9 cellular contexts compared by ENCODE assay signal in the genomic region with DNA sequence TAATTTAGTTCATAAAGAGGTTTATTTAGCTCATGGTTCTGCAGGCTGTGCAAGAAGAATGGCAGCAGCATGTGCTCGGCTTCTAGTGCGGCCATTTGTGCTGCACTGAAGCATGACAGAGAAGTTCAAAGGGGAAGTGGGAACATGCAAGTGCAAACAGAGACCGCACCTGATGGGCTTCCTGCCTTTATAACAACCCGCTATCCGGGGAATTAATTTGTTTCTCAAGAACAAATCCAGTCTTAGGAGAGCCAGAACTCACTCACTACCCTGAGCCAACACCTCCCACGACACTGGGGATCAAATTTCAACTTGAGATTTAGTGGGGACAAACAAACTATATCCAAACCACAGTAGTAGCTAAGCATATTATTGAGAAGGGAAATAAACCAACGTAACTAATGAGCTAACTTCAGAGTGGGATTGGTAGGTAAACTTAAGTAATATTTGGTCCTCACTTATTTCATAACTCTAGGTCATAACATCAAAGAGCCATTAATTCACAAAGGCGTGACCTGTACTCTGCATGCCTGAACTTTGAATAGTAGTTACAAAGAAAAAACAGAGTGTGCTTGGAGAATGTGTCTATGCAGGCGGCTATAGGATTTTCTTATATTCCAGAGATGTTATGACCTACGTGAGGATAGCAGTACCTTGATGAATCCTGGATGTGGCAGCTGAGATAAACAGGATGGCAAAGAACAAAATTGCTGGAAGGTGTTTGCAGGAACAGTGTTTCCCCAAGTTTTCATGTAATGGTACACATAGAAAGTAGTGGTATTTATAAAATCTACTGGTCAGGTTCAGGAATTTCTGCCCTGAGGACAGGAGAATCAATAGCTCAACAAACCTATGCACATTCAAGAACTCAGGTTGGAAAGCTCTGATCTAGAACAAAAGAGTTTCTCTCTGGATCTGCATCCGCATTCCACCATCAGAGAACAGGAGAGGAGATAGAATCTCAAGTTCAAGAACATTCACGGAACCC.
A peak's percentile ranks its signal among the peaks of the same experiment; 100 is the strongest.
DNase-seq lines count a peak whose midpoint lies in the region; ATAC-seq, FAIRE-seq and TF ChIP-seq lines count a peak whose summit lies in the region.
"Had no signal": no experiment of that assay in that cellular context is flagged by ENCODE, and none has a peak within 500 bp of the region (broad histone marks: within the 10 kb centered on the region; RNA-seq: fewer than 3 reads in every experiment).

No MANE protein-coding gene starts in this region.

- H3K27ac ChIP-seq in HepG2 (ENCODE audit: extremely low read length, insufficient read depth, low read length) (peak overlapping the region; percentile 22), sigmoid colon (no peak overlapping the region)

- no peaks in the 10 kb centered on the region for H3K79me2 ChIP-seq in HepG2 (ENCODE audit: insufficient read depth, low read length)

- DNase-seq in NCI-H2029 treated with DMSO at 0.1 percent for 48 hours (lab: John Stamatoyannopoulos, UW) (peak; percentile 71), HepG2 (ENCODE audit: low spot score) (peak; percentile 65), D721Med (ENCODE audit: insufficient read length, low spot score) (no peak), NCI-H524 treated with DMSO at 0.1 percent for 48 hours (lab: John Stamatoyannopoulos, UW) (no peak), sigmoid colon (no peak), cerebellum (ENCODE audit: low spot score) (no peak)

- H3K36me3 ChIP-seq in HepG2 (replicated peaks in 1 of 2; ENCODE audit: control insufficient read depth in 1 of 2, insufficient read depth in 2 of 2, low read length in 2 of 2) (no peaks in the 10 kb centered on the region), sigmoid colon (no peaks in the 10 kb centered on the region)

- no peak overlapping the region; the same call in 1 of the 2 replicates for H3K9ac ChIP-seq in HepG2 (ENCODE audit: insufficient read depth, low read depth, low read length)

- in situ Hi-C loops in HepG2 (cut with HindIII; ENCODE audit: extremely low pct_ligation_motif_present, low pct_unique_long_range_greater_than_20kb): no loop called here

- no peak for TF ChIP-seq RAD21 in HepG2 (CRISPR knock-in tag; IDR thresholded peaks at IDR 0.05)

- TF ChIP-seq CTCF in HepG2 (CRISPR knock-in tag; IDR thresholded peaks at IDR 0.05) (no peak), D721Med (IDR thresholded peaks at IDR 0.05; ENCODE audit: insufficient read depth, missing control alignments) (no peak), sigmoid colon (IDR thresholded peaks at IDR 0.05) (no peak)

- H3K4me3 ChIP-seq in HepG2 (replicated peaks in 1 of 3; ENCODE audit: insufficient read depth in 1 of 3, low read depth in 2 of 3, low read length in 3 of 3) (no peak overlapping the region; a peak in 1 of 6 replicates), sigmoid colon (no peak overlapping the region)

- peak overlapping the region; percentile 46 for H3K4me2 ChIP-seq in HepG2 (ENCODE audit: low read depth, low read length)

- H3K4me1 ChIP-seq in HepG2 (ENCODE audit: insufficient read depth, low read length) (peaks cover 24% of the 10 kb centered on the region), sigmoid colon (peaks cover 0 to 24% (median 16%) of the 10 kb centered on the region in 4 donors)

- H4K20me1 ChIP-seq in HepG2 (ENCODE audit: insufficient read depth, low read length): no peaks in the 10 kb centered on the region

- ATAC-seq in GM18861 (IDR thresholded peaks at IDR 0.05; ENCODE audit: unreplicated experiment) (peak; percentile 96), HG02678 (IDR thresholded peaks at IDR 0.05; ENCODE audit: unreplicated experiment) (peak; percentile 90), HepG2 (peak; percentile 84)
- ATAC-seq: HCT116 had no signal

- intact Hi-C loops in HepG2 (cut with micrococcal nuclease; ENCODE audit: unreplicated experiment) (no loop called here), sigmoid colon (cut with DNase I) (no loop called here)

- no peaks in the 10 kb centered on the region for H3K9me3 ChIP-seq in HepG2 (ENCODE audit: low read length)
- no peaks in the 10 kb centered on the region for H3K9me3 ChIP-seq in sigmoid colon

- CTCF ChIA-PET in HepG2 (lab: Yijun Ruan, JAX; ENCODE audit: low intra/inter-chr PET ratio, low total read pairs): no interaction called here

- 16% methylated on average over 12 of the region's 12 CpGs for WGBS in HepG2 (ENCODE audit: low lambda C conversion rate)
- 60 to 68% methylated on average over 12 of the region's 12 CpGs for WGBS in sigmoid colon, 2 donors

- no TSS peak for BruUV-seq in HepG2 (replicated peaks; lab: Mats Ljungman, UMichigan)

- peak in 1 of 2 experiments; percentile 56; a peak in 1 of 4 replicates for TF ChIP-seq EP300 in HepG2 (IDR thresholded peaks at IDR 0.05; ENCODE audit: low read depth in 2 of 2, low read length in 2 of 2)
- no peak for TF ChIP-seq EP300 in HepG2 (CRISPR knock-in tag; IDR thresholded peaks at IDR 0.05; ENCODE audit: borderline replicate concordance)
- TF ChIP-seq EP300 in sigmoid colon (IDR thresholded peaks at IDR 0.05): no peak

- no peaks in the 10 kb centered on the region for H3K27me3 ChIP-seq in HepG2 (ENCODE audit: control insufficient read depth in 1 of 2, insufficient read depth in 2 of 2, low read length in 2 of 2)
- no peaks in the 10 kb centered on the region for H3K27me3 ChIP-seq in sigmoid colon

- no peak for TF ChIP-seq POLR2A in HepG2 (IDR thresholded peaks at IDR 0.05; ENCODE audit: insufficient read depth in 1 of 2, low read depth in 2 of 2, low read length in 2 of 2)
- no peak for TF ChIP-seq POLR2A in sigmoid colon (IDR thresholded peaks at IDR 0.05)

- no peak overlapping the region for H2AFZ ChIP-seq in HepG2 (ENCODE audit: low read length)

- FAIRE-seq in HepG2 (lab: Jason Lieb, UNC) (no peak), D721Med (lab: Jason Lieb, UNC) (no peak)

- POLR2A ChIA-PET in HepG2 (lab: Yijun Ruan, JAX): no interaction called here

TF ChIP-seq in HepG2, 621 proteins besides CTCF, POLR2A, EP300 and RAD21 (continues in another document):
- TF ChIP-seq NPAS2 (CRISPR knock-in tag; IDR thresholded peaks at IDR 0.05; ENCODE audit: borderline replicate concordance) (no peak), SOX5 (CRISPR knock-in tag; IDR thresholded peaks at IDR 0.05; ENCODE audit: borderline replicate concordance) (peak; percentile 17; the same call in 1 of the 2 replicates), MEF2D (CRISPR knock-in tag; IDR thresholded peaks at IDR 0.05) (no peak), GFI1 (CRISPR knock-in tag; IDR thresholded peaks at IDR 0.05; ENCODE audit: borderline replicate concordance) (peak; percentile 25; the same call in 1 of the 2 replicates), PCBP1 (IDR thresholded peaks at IDR 0.05; ENCODE audit: borderline replicate concordance, low read depth, low read length) (no peak), PAWR (CRISPR knock-in tag; IDR thresholded peaks at IDR 0.05; ENCODE audit: borderline replicate concordance) (no peak), ZNF615 (CRISPR knock-in tag; IDR thresholded peaks at IDR 0.05; ENCODE audit: borderline replicate concordance) (no peak), ZNF256 (CRISPR knock-in tag; conservative IDR thresholded peaks at IDR 0.05) (no peak), PHF21A (CRISPR knock-in tag; IDR thresholded peaks at IDR 0.05) (peak; percentile 47; the same call in 1 of the 2 replicates), CC2D1A (CRISPR knock-in tag; IDR thresholded peaks at IDR 0.05) (no peak), ZNF788 (CRISPR knock-in tag; IDR thresholded peaks at IDR 0.05; ENCODE audit: borderline replicate concordance) (no peak), SOX13 (IDR thresholded peaks at IDR 0.05) (no peak), SOX13 (CRISPR knock-in tag; conservative IDR thresholded peaks at IDR 0.05 in 1 of 2, IDR thresholded peaks at IDR 0.05 in 1 of 2) (peak in 1 of 2 experiments; percentile 15; a peak in 1 of 4 replicates), ZNF543 (CRISPR knock-in tag; IDR thresholded peaks at IDR 0.05) (no peak), ZNF766 (CRISPR knock-in tag; IDR thresholded peaks at IDR 0.05; ENCODE audit: borderline replicate concordance) (no peak), SMC3 (IDR thresholded peaks at IDR 0.05; ENCODE audit: low read length) (no peak), MIER3 (CRISPR knock-in tag; IDR thresholded peaks at IDR 0.05; ENCODE audit: borderline replicate concordance) (0 out of 2 replicates have a peak, but pooled peaks have one; percentile 41), ZNF878 (CRISPR knock-in tag; IDR thresholded peaks at IDR 0.05) (no peak), BCL6 (CRISPR knock-in tag; IDR thresholded peaks at IDR 0.05) (peak; percentile 25; the same call in 1 of the 2 replicates), NCOR1 (IDR thresholded peaks at IDR 0.05; ENCODE audit: borderline replicate concordance, low read length) (peak; percentile 83; the same call in 1 of the 2 replicates), SAP130 (CRISPR knock-in tag; IDR thresholded peaks at IDR 0.05; ENCODE audit: low read depth) (0 out of 2 replicates have a peak, but pooled peaks have one; percentile 22)
- TF ChIP-seq, protein P1, sequence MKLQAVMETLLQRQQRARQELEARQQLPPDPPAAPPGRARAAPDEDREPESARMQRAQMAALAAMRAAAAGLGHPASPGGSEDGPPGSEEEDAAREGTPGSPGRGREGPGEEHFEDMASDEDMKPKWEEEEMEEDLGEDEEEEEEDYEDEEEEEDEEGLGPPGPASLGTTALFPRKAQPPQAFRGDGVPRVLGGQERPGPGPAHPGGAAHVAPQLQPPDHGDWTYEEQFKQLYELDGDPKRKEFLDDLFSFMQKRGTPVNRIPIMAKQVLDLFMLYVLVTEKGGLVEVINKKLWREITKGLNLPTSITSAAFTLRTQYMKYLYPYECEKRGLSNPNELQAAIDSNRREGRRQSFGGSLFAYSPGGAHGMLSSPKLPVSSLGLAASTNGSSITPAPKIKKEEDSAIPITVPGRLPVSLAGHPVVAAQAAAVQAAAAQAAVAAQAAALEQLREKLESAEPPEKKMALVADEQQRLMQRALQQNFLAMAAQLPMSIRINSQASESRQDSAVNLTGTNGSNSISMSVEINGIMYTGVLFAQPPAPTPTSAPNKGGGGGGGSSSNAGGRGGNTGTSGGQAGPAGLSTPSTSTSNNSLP (IDR thresholded peaks at IDR 0.05; ENCODE audit: low read depth, low read length): no peak
- TF ChIP-seq, protein P2, sequence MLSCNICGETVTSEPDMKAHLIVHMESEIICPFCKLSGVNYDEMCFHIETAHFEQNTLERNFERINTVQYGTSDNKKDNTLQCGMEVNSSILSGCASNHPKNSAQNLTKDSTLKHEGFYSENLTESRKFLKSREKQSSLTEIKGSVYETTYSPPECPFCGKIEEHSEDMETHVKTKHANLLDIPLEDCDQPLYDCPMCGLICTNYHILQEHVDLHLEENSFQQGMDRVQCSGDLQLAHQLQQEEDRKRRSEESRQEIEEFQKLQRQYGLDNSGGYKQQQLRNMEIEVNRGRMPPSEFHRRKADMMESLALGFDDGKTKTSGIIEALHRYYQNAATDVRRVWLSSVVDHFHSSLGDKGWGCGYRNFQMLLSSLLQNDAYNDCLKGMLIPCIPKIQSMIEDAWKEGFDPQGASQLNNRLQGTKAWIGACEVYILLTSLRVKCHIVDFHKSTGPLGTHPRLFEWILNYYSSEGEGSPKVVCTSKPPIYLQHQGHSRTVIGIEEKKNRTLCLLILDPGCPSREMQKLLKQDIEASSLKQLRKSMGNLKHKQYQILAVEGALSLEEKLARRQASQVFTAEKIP (CRISPR knock-in tag; IDR thresholded peaks at IDR 0.05; ENCODE audit: borderline replicate concordance): no peak

Comparison
In these comparisons a context has a peak if more than half of its experiments do, and no peak if none do; other contexts are left out.
1. DNase-seq: peak in NCI-H2029 treated with DMSO at 0.1 percent for 48 hours (single experiment) and HepG2 (single experiment); none in D721Med (single experiment), NCI-H524 treated with DMSO at 0.1 percent for 48 hours (single experiment), sigmoid colon (single experiment) and cerebellum (single experiment).
2. Peak in every context shown above with its lines, with median percentiles within 50 percentile points of each other: ATAC-seq.